In the genomic region with DNA sequence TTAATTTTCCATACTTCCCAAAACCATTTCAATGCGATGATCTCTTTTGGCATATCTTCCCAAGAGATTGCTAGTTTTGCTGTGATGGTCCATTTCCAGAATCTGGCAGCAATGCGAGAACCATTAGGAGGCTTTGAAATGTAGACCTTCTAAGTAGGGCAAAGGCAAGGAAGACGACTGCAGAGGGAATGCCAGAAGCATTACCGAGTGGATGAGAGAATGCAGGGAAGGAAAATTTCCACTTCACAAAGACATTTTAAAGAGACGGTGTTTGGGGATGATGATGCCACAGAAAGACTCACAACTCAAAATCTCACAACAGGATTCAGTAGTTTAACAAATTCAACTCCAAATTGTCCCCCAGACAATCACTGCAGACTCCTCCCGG, we compare ENCODE assay signal across 8 cellular contexts. TPM values are rescaled to one million over a fixed set of nuclear protein-coding genes. Genes with fewer than 3 reads are reported as not detected.
DNase-seq lines count a peak whose midpoint lies in the region; ATAC-seq, FAIRE-seq and TF ChIP-seq lines count a peak whose summit lies in the region.

No MANE protein-coding gene starts in this region.

- peak overlapping the region; percentile 69 to 82 for H3K4me2 ChIP-seq in H1 (ENCODE audit: insufficient read depth in 1 of 2, low read depth in 2 of 2, low read length in 2 of 2)

- TF ChIP-seq RAD21 in H1 (IDR thresholded peaks at IDR 0.05 in 1 of 2, conservative IDR thresholded peaks at IDR 0.05 in 1 of 2; ENCODE audit: low read depth in 2 of 2, low read length in 2 of 2), result no peak

- H2AK5ac ChIP-seq in H1 (ENCODE audit: low read depth, low read length), result no peak overlapping the region

- no peak overlapping the region for H2BK20ac ChIP-seq in H1 (ENCODE audit: low read length)

- peak overlapping the region; percentile 58 to 72 (median 70); a peak in 7 of 8 replicates for H3K4me3 ChIP-seq in H1 (ENCODE audit: extremely low read depth in 1 of 4, insufficient read depth in 2 of 4, low read depth in 3 of 4, low read length in 4 of 4)

- intact Hi-C loops in CD4-positive, alpha-beta T cell (cut with DNase I, micrococcal nuclease), result loop anchor here in 1 of 2 experiments (10.0 kb wide), 1 partner anchor 350 kb away; no protein-coding TSS in a partner anchor

- peak overlapping the region; percentile 96 for H3K4me3 Mint-ChIP-seq in CD4-positive, alpha-beta T cell
- H3K4me3 Mint-ChIP-seq in natural killer cell treated with Interleukin-12 subunit alpha and Interleukin-12 subunit beta and Interleukin-15 and Interleukin-18, amount 100 ng/mL, for 72 hours, result peak overlapping the region; percentile 87

- H3K36me3 ChIP-seq in H1 (ENCODE audit: control insufficient read depth in 2 of 4, insufficient read depth in 4 of 4, low read length in 3 of 4), result no peaks in the 10 kb centered on the region

- TF ChIP-seq CTCF in CD4-positive, alpha-beta T cell (IDR thresholded peaks at IDR 0.05), result no peak
- no peak for TF ChIP-seq CTCF in H1 (IDR thresholded peaks at IDR 0.05; ENCODE audit: control extremely low read depth in 1 of 3, insufficient read depth in 1 of 3, low read depth in 1 of 3, low read length in 3 of 3)

- no peak overlapping the region for H4K5ac ChIP-seq in H1 (ENCODE audit: insufficient read length, low read depth, low read length)

- FAIRE-seq in H1 (lab: Jason Lieb, UNC), result no peak

- no peak for TF ChIP-seq POLR2A in H1 (IDR thresholded peaks at IDR 0.05; ENCODE audit: control extremely low read depth in 1 of 2, low read depth in 2 of 2, low read length in 2 of 2)

- peaks cover 6% of the 10 kb centered on the region for H3K23me2 ChIP-seq in H1 (ENCODE audit: low read depth, low read length)

- peaks cover 8% of the 10 kb centered on the region for H3K36me3 Mint-ChIP-seq in CD4-positive, alpha-beta T cell (ENCODE audit: low read depth)
- no peaks in the 10 kb centered on the region for H3K36me3 Mint-ChIP-seq in natural killer cell treated with Interleukin-12 subunit alpha and Interleukin-12 subunit beta and Interleukin-15 and Interleukin-18, amount 100 ng/mL, for 72 hours

- no peak overlapping the region for H2BK5ac ChIP-seq in H1 (ENCODE audit: low read depth, low read length)

- CTCF ChIA-PET in CD4-positive, alpha-beta T cell (lab: Charles Lee), result interaction anchor here (0.8 to 1.1 kb wide), 2 partner anchors 82 to 355 kb away, joined by 3 to 4 read pairs; no protein-coding TSS in a partner anchor
- CTCF ChIA-PET in H1 (lab: Charles Lee; ENCODE audit: partially characterized antibody), result interaction anchor here (0.7 to 2.4 kb wide), 8 partner anchors 7 to 95 kb away, joined by 3 to 8 read pairs (median 4); no protein-coding TSS in a partner anchor

- H3K56ac ChIP-seq in H1 (replicated peaks; ENCODE audit: insufficient read length, low read depth, low read length), result no peak overlapping the region

- no peak overlapping the region for H2BK15ac ChIP-seq in H1 (ENCODE audit: low read length)

- H3K27me3 Mint-ChIP-seq in CD4-positive, alpha-beta T cell, result peaks cover 5% of the 10 kb centered on the region
- peaks cover 2 to 13% of the 10 kb centered on the region in 2 donors for H3K27me3 Mint-ChIP-seq in natural killer cell treated with Interleukin-12 subunit alpha and Interleukin-12 subunit beta and Interleukin-15 and Interleukin-18, amount 100 ng/mL, for 72 hours

- H3K27ac Mint-ChIP-seq in CD4-positive, alpha-beta T cell, result peak overlapping the region; percentile 87
- H3K27ac Mint-ChIP-seq in natural killer cell treated with Interleukin-12 subunit alpha and Interleukin-12 subunit beta and Interleukin-15 and Interleukin-18, amount 100 ng/mL, for 72 hours, result peak overlapping the region in 1 of 2 donors; percentile 91

- H4K91ac ChIP-seq in H1 (replicated peaks; ENCODE audit: insufficient read length, low read length), result no peak overlapping the region

- H3K23ac ChIP-seq in H1 (ENCODE audit: insufficient read length), result no peak overlapping the region

- no peak for DNase-seq in CD4-positive, alpha-beta T cell
- DNase-seq in NCI-H345 treated with DMSO at 0.1 percent for 48 hours (lab: John Stamatoyannopoulos, UW; ENCODE audit: unreplicated experiment) (peak; percentile 20), H1 (ENCODE audit: low read depth in 1 of 2, low spot score in 2 of 2) (no peak), NCI-H187 (lab: John Stamatoyannopoulos, UW) (no peak), germinal center (ENCODE audit: low spot score) (no peak)
- no peak for DNase-seq in natural killer cell treated with Interleukin-12 subunit alpha and Interleukin-12 subunit beta and Interleukin-15 and Interleukin-18, amount 100 ng/mL, for 72 hours (ENCODE audit: low spot score)

- H4K20me1 ChIP-seq in H1 (replicated peaks in 1 of 2; ENCODE audit: control insufficient read depth in 1 of 2, insufficient read depth in 2 of 2, low read length in 2 of 2), result no peaks in the 10 kb centered on the region

- no peak overlapping the region; a peak in 1 of 7 replicates for H3K9ac ChIP-seq in H1 (replicated peaks in 1 of 4; ENCODE audit: extremely low read depth in 1 of 4, low read depth in 3 of 4, low read length in 3 of 4)

- no peak overlapping the region for H2BK12ac ChIP-seq in H1 (ENCODE audit: low read depth, low read length)

- POLR2A ChIA-PET in CD4-positive, alpha-beta T cell (lab: Charles Lee), result interaction anchor here (0.6 to 1.2 kb wide), 4 partner anchors 9 to 1357 kb away, joined by 3 to 5 read pairs (median 3); partner anchors contain the start of gene DYNC2H1
- POLR2A ChIA-PET in H1 (lab: Charles Lee; ENCODE audit: partially characterized antibody), result interaction anchor here (1.2 kb wide), 1 partner anchor 195 kb away, joined by 3 read pairs; no protein-coding TSS in a partner anchor

- H2BK120ac ChIP-seq in H1 (replicated peaks; ENCODE audit: low read depth, low read length), result no peak overlapping the region

- H3K79me2 ChIP-seq in H1 (ENCODE audit: control insufficient read depth in 1 of 2, insufficient read depth in 2 of 2, low read length in 2 of 2), result no peaks in the 10 kb centered on the region

- peaks cover 25% of the 10 kb centered on the region for H3K4me1 Mint-ChIP-seq in CD4-positive, alpha-beta T cell (ENCODE audit: low read depth)
- peaks cover 29 to 39% of the 10 kb centered on the region in 2 donors for H3K4me1 Mint-ChIP-seq in natural killer cell treated with Interleukin-12 subunit alpha and Interleukin-12 subunit beta and Interleukin-15 and Interleukin-18, amount 100 ng/mL, for 72 hours (ENCODE audit: low read depth in 2 of 2)

- H3K79me1 ChIP-seq in H1 (ENCODE audit: low read depth, low read length), result no peaks in the 10 kb centered on the region

- H3K4me1 ChIP-seq in H1 (replicated peaks in 1 of 4; ENCODE audit: control insufficient read depth in 3 of 4, insufficient read depth in 4 of 4, low read length in 3 of 4), result peaks cover 0 to 3% (median 2%) of the 10 kb centered on the region in 4 experiments; a peak in 4 of 7 replicates

- no peak overlapping the region for H3K14ac ChIP-seq in H1 (ENCODE audit: insufficient read length)

- H2AFZ ChIP-seq in H1 (ENCODE audit: low read length), result peak overlapping the region; percentile 72; the same call in 1 of the 2 replicates

- no peak for ATAC-seq in CD4-positive, alpha-beta T cell (ENCODE audit: poor library complexity)
- no peak for ATAC-seq in natural killer cell treated with Interleukin-12 subunit alpha and Interleukin-12 subunit beta and Interleukin-15 and Interleukin-18, amount 100 ng/mL, for 72 hours
- no peak for ATAC-seq in GM18517 (IDR thresholded peaks at IDR 0.05; ENCODE audit: unreplicated experiment)
- no peak for ATAC-seq in GM21619 (IDR thresholded peaks at IDR 0.05; ENCODE audit: unreplicated experiment)

- no peak overlapping the region for H3K4ac ChIP-seq in H1 (replicated peaks; ENCODE audit: insufficient read length, low read depth, low read length)

- H3K9me3 ChIP-seq in CD4-positive, alpha-beta T cell (ENCODE audit: control insufficient read depth, low read length), result no peaks in the 10 kb centered on the region
- H3K9me3 ChIP-seq in H1 (ENCODE audit: insufficient read depth in 2 of 2, low read depth in 1 of 2, low read length in 1 of 2), result no peaks in the 10 kb centered on the region

- no peak overlapping the region for H3K27ac ChIP-seq in CD4-positive, alpha-beta T cell (ENCODE audit: low read depth, low read length)
- H3K27ac ChIP-seq in H1 (ENCODE audit: low read depth, low read length), result no peak overlapping the region

- no peaks in the 10 kb centered on the region for H3K9me3 Mint-ChIP-seq in CD4-positive, alpha-beta T cell
- H3K9me3 Mint-ChIP-seq in natural killer cell treated with Interleukin-12 subunit alpha and Interleukin-12 subunit beta and Interleukin-15 and Interleukin-18, amount 100 ng/mL, for 72 hours, result no peaks in the 10 kb centered on the region

- H3K18ac ChIP-seq in H1 (ENCODE audit: extremely low read depth, low read length), result no peak overlapping the region

- TF ChIP-seq EP300 in H1 (IDR thresholded peaks at IDR 0.05; ENCODE audit: borderline replicate concordance in 1 of 2, low read depth in 2 of 2, low read length in 2 of 2), result no peak

- H3K27me3 ChIP-seq in CD4-positive, alpha-beta T cell (ENCODE audit: control insufficient read depth, insufficient read depth, low read length), result no peaks in the 10 kb centered on the region
- no peaks in the 10 kb centered on the region for H3K27me3 ChIP-seq in H1 (replicated peaks in 1 of 4; ENCODE audit: control insufficient read depth in 3 of 4, extremely low read depth in 1 of 4, insufficient read depth in 3 of 4, low read length in 3 of 4)

- WGBS in H1 (ENCODE audit: extremely low coverage in 1 of 2, insufficient coverage in 1 of 2, insufficient read length in 1 of 2, insufficient replicate concordance in 2 of 2, low coverage in 1 of 2, low lambda C conversion rate in 2 of 2, missing lambda C conversion rate in 1 of 2), 2 experiments, result 28% methylated on average over 6 of the region's 6 CpGs; no CpG with 5 or more reads in 1 of the 2 experiments

- H4K8ac ChIP-seq in H1 (ENCODE audit: extremely low read depth, insufficient read depth, low read length), result no peak overlapping the region

RNA-seq across cellular contexts. Expression of gene CEP126, which starts 0.5 kb away (rescaled TPM):
- total RNA-seq in CD4-positive, alpha-beta T cell, result 1 to 10 TPM in 1 of 2 experiments, under 1 TPM in 1; 0.96 to 1.2 TPM
- total RNA-seq in H1 (2021; fragmentation: NEBNext Ultra II Directional; extraction: Animal tissue kit (Norgen Biotek cat#: 25700)), result 1.3 and 1.9 TPM in 2 replicates
- polyA plus RNA-seq in H1 (2011; rRNA removed), result 0.60 and 0.76 TPM in 2 replicates
- 0.67 TPM for polyA plus RNA-seq in H1 (2011; cell fraction: cytosol; rRNA removed)
- 1.2 TPM for polyA plus RNA-seq in H1 (2011; cell fraction: nucleus; rRNA removed)
- polyA plus RNA-seq in H1 (2012, experiment 1 of 2), result 0.66 to 1.9 TPM (median 1.2 TPM) in 4 replicates
- polyA plus RNA-seq in H1 (2012, experiment 2 of 2), result not detected
- 2.2 TPM for polyA plus RNA-seq in H1 (2013, experiment 1 of 2)
- 1.8 TPM for polyA plus RNA-seq in H1 (2013, experiment 2 of 2)
- 0.85 and 1.1 TPM in 2 replicates for polyA minus RNA-seq in H1 (2011; rRNA and poly(A)+ RNA removed)
- 0.51 TPM for polyA minus RNA-seq in H1 (2011; cell fraction: cytosol; rRNA and poly(A)+ RNA removed)
- 6.8 TPM for polyA minus RNA-seq in H1 (2011; cell fraction: nucleus; rRNA and poly(A)+ RNA removed)
- 1 to 10 TPM; 1.5 to 2.5 TPM for total RNA-seq in natural killer cell treated with Interleukin-12 subunit alpha and Interleukin-12 subunit beta and Interleukin-15 and Interleukin-18, amount 100 ng/mL, for 72 hours

RNA-seq across cellular contexts. Expression of gene ANGPTL5, which starts 2.0 kb away (rescaled TPM):
- total RNA-seq in CD4-positive, alpha-beta T cell, result not detected
- not detected in 2 replicates for total RNA-seq in H1 (2021; fragmentation: NEBNext Ultra II Directional; extraction: Animal tissue kit (Norgen Biotek cat#: 25700))
- not detected in 2 replicates for polyA plus RNA-seq in H1 (2011; rRNA removed)
- not detected for polyA plus RNA-seq in H1 (2011; cell fraction: cytosol; rRNA removed)
- polyA plus RNA-seq in H1 (2011; cell fraction: nucleus; rRNA removed), result not detected
- not detected in 4 replicates for polyA plus RNA-seq in H1 (2012, experiment 1 of 2)
- polyA plus RNA-seq in H1 (2012, experiment 2 of 2), result 0.07 TPM
- not detected for polyA plus RNA-seq in H1 (2013, experiment 1 of 2)
- polyA plus RNA-seq in H1 (2013, experiment 2 of 2), result not detected
- polyA minus RNA-seq in H1 (2011; rRNA and poly(A)+ RNA removed), result not detected in 2 replicates
- not detected for polyA minus RNA-seq in H1 (2011; cell fraction: cytosol; rRNA and poly(A)+ RNA removed)
- polyA minus RNA-seq in H1 (2011; cell fraction: nucleus; rRNA and poly(A)+ RNA removed), result not detected
- total RNA-seq in natural killer cell treated with Interleukin-12 subunit alpha and Interleukin-12 subunit beta and Interleukin-15 and Interleukin-18, amount 100 ng/mL, for 72 hours, result not detected
